In genomic region chr6:115753446-115753845, GRCh38 we compare ENCODE assay signal across 17 cellular contexts.
DNase-seq lines count a peak whose midpoint lies in the region; ATAC-seq and TF ChIP-seq lines count a peak whose summit lies in the region.
"Had no signal": no experiment of that assay in that cellular context is flagged by ENCODE, and none has a peak within 500 bp of the region (broad histone marks: within the 10 kb centered on the region; RNA-seq: fewer than 3 reads in every experiment).

No MANE protein-coding gene starts in this region.

- no peak for TF ChIP-seq EP300 in suprapubic skin (IDR thresholded peaks at IDR 0.05)

- BruUV-seq in PC-3 (replicated peaks; lab: Mats Ljungman, UMichigan), result no TSS peak

- H2BK15ac ChIP-seq in mesenchymal stem cell (ENCODE audit: low read depth, poor library complexity, severe bottlenecking), result no peak overlapping the region

- no peak overlapping the region for H2AK5ac ChIP-seq in mesenchymal stem cell (ENCODE audit: low read length, severe bottlenecking)

- no peaks in the 10 kb centered on the region for H3K4me1 ChIP-seq in PC-3 (ENCODE audit: insufficient read depth, low read length)
- no peaks in the 10 kb centered on the region for H3K4me1 ChIP-seq in mesenchymal stem cell (ENCODE audit: control insufficient read depth, insufficient read depth, low read depth, low read length)
- no peaks in the 10 kb centered on the region for H3K4me1 ChIP-seq in suprapubic skin

- H3K4me2 ChIP-seq in PC-3 (ENCODE audit: low read length), result no peak overlapping the region
- H3K4me2 ChIP-seq in mesenchymal stem cell (ENCODE audit: low read length, poor library complexity, severe bottlenecking), result no peak overlapping the region

- no peak for TF ChIP-seq POLR2A in suprapubic skin (IDR thresholded peaks at IDR 0.05)

- H3K4me3 ChIP-seq in PC-3 (ENCODE audit: low read length) (no peak overlapping the region), epithelial cell of esophagus (ENCODE audit: low read length) (no peak overlapping the region), mesenchymal stem cell (ENCODE audit: insufficient read depth in 1 of 2, low read depth in 1 of 2, low read length in 2 of 2) (no peak overlapping the region), suprapubic skin (no peak overlapping the region)
- H3K4me3 ChIP-seq: SK-N-MC had no signal

- TF ChIP-seq CTCF in PC-3 (conservative IDR thresholded peaks at IDR 0.05; ENCODE audit: low read depth, low read length), result no peak
- TF ChIP-seq CTCF in epithelial cell of esophagus (IDR thresholded peaks at IDR 0.05; ENCODE audit: insufficient read depth, low read depth, low read length, missing control alignments), result no peak
- no peak for TF ChIP-seq CTCF in suprapubic skin (IDR thresholded peaks at IDR 0.05)

- ATAC-seq in PC-3 (no peak), HG03095 (IDR thresholded peaks at IDR 0.05; ENCODE audit: unreplicated experiment) (no peak), GM21576 (IDR thresholded peaks at IDR 0.05; ENCODE audit: unreplicated experiment) (no peak), GM19324 (IDR thresholded peaks at IDR 0.05; ENCODE audit: low FRiP score, unreplicated experiment) (no peak)

- H3K79me2 ChIP-seq in PC-3 (ENCODE audit: low read length), result no peaks in the 10 kb centered on the region

- DNase-seq in EH (ENCODE audit: low read depth) (peak; percentile 45), PC-3 (peak; percentile 1), epithelial cell of esophagus (ENCODE audit: low read depth) (peak; percentile 24), mesenchymal stem cell (peak; percentile 5), suprapubic skin (ENCODE audit: low spot score in 2 of 2) (no peak)
- DNase-seq: HCEC 1CT, KBM-7, MM.1S, NCI-H2029, NCI-H2171 treated with DMSO at 0.1 percent for 48 hours, NCI-H510A, NCI-H82, Right ventricle myocardium superior had no signal

- H3K9me3 ChIP-seq in PC-3 (ENCODE audit: low read length) (no peaks in the 10 kb centered on the region), mesenchymal stem cell (ENCODE audit: control insufficient read depth, low read length) (no peaks in the 10 kb centered on the region), suprapubic skin (no peaks in the 10 kb centered on the region)

- H3K27me3 ChIP-seq in PC-3 (ENCODE audit: low read length) (no peaks in the 10 kb centered on the region), mesenchymal stem cell (ENCODE audit: control insufficient read depth in 1 of 2, insufficient read depth in 1 of 2, low read length in 2 of 2) (no peaks in the 10 kb centered on the region), suprapubic skin (no peaks in the 10 kb centered on the region)

- CTCF ChIA-PET in PC-3 (lab: Charles Lee), result no interaction called here

- H3K4ac ChIP-seq in mesenchymal stem cell (ENCODE audit: low read depth in 1 of 2, low read length in 2 of 2), result no peak overlapping the region

- H4K20me1 ChIP-seq in PC-3 (ENCODE audit: low read length), result no peaks in the 10 kb centered on the region

- H3K27ac ChIP-seq in PC-3 (ENCODE audit: low read length) (no peak overlapping the region), mesenchymal stem cell (ENCODE audit: low read length, poor library complexity, severe bottlenecking) (no peak overlapping the region), suprapubic skin (no peak overlapping the region)
- H3K27ac ChIP-seq: SK-N-MC had no signal

- no peak overlapping the region for H3K14ac ChIP-seq in mesenchymal stem cell (ENCODE audit: low read length in 2 of 2)

- H3K36me3 ChIP-seq in PC-3 (ENCODE audit: low read depth, low read length), result no peaks in the 10 kb centered on the region
- no peaks in the 10 kb centered on the region for H3K36me3 ChIP-seq in mesenchymal stem cell (ENCODE audit: control insufficient read depth in 1 of 2, insufficient read depth in 2 of 2, low read depth in 1 of 2, low read length in 2 of 2)
- H3K36me3 ChIP-seq in suprapubic skin, result no peaks in the 10 kb centered on the region

- no peaks in the 10 kb centered on the region for H3F3A ChIP-seq in PC-3 (ENCODE audit: low read length, unreplicated experiment)

- POLR2A ChIA-PET in PC-3 (lab: Charles Lee; ENCODE audit: unreplicated experiment), result no interaction called here

- no peak overlapping the region for H3K23ac ChIP-seq in mesenchymal stem cell (ENCODE audit: low read length in 2 of 2)

- H2AFZ ChIP-seq in PC-3 (ENCODE audit: low read length) (no peak overlapping the region), mesenchymal stem cell (ENCODE audit: low read depth, low read length) (no peak overlapping the region)

- no peaks in the 10 kb centered on the region for H3K9me2 ChIP-seq in PC-3 (replicated peaks; ENCODE audit: low read length)

- no peak overlapping the region for H2BK120ac ChIP-seq in mesenchymal stem cell (ENCODE audit: low read depth, low read length)

- no peak overlapping the region for H2BK5ac ChIP-seq in mesenchymal stem cell (ENCODE audit: low read depth, low read length, poor library complexity, severe bottlenecking)

- intact Hi-C loops in PC-3 (cut with micrococcal nuclease), result no loop called here

- H2BK12ac ChIP-seq in mesenchymal stem cell (ENCODE audit: low read length in 2 of 2), result no peak overlapping the region

- H3K79me1 ChIP-seq in mesenchymal stem cell (replicated peaks; ENCODE audit: low read length, poor library complexity, severe bottlenecking), result no peaks in the 10 kb centered on the region

- H3K18ac ChIP-seq in mesenchymal stem cell (ENCODE audit: low read depth in 1 of 2, low read length in 2 of 2), result no peak overlapping the region

- H4K8ac ChIP-seq in mesenchymal stem cell (ENCODE audit: low read length), result no peak overlapping the region

- 67% methylated on average over 1 of the region's 1 CpG for WGBS in mesenchymal stem cell
- 48% methylated on average over 1 of the region's 1 CpG for WGBS in suprapubic skin

- no peak overlapping the region for H4K91ac ChIP-seq in mesenchymal stem cell (ENCODE audit: low read length)

- H3K9ac ChIP-seq in PC-3 (ENCODE audit: low read length) (no peak overlapping the region), mesenchymal stem cell (ENCODE audit: low read length) (no peak overlapping the region)

Comparison
In these comparisons a context has a peak if more than half of its experiments do, and no peak if none do; other contexts are left out.
1. DNase-seq: peak in EH (single experiment), PC-3 (single experiment), epithelial cell of esophagus (single experiment) and mesenchymal stem cell (single experiment); none in suprapubic skin (0 of 2).